ENCODE assay signal across 9 cellular contexts in genomic region chr16:10558746-10559641, GRCh38. TPM values are rescaled to one million over a fixed set of nuclear protein-coding genes. Genes with fewer than 3 reads are reported as not detected.
DNase-seq lines count a peak whose midpoint lies in the region; ATAC-seq, FAIRE-seq and TF ChIP-seq lines count a peak whose summit lies in the region.
"Had no signal": no experiment of that assay in that cellular context is flagged by ENCODE, and none has a peak within 500 bp of the region (broad histone marks: within the 10 kb centered on the region; RNA-seq: fewer than 3 reads in every experiment).

No MANE protein-coding gene starts in this region.

- peaks cover 21 to 43% of the 10 kb centered on the region in 2 donors for H3K4me1 Mint-ChIP-seq in stimulated activated naive B cell treated with anti-CD40 and anti-IgM and Interleukin-4, amounts not matched to agents 10 μg/mL and 1 μg/mL and 100 μg/mL, for 72 hours
- H3K4me1 Mint-ChIP-seq: activated naive CD4-positive, alpha-beta T cell treated with anti-CD3 and anti-CD28 coated beads, Interleukin-2, amount 50 U/mL, for 24 hours had no signal

- H3K36me3 ChIP-seq in stomach (peaks cover 0 to 3% (median 0%) of the 10 kb centered on the region in 4 donors), A673 (ENCODE audit: insufficient read depth, low read length, poor library complexity, severe bottlenecking) (no peaks in the 10 kb centered on the region)

- 5 to 35% (median 15%) methylated on average over 14 to 25 of the region's 25 CpGs for WGBS in stomach, 5 donors

- H3K27me3 ChIP-seq in stomach (no peaks in the 10 kb centered on the region), A673 (replicated peaks; ENCODE audit: insufficient read depth, low read depth, low read length, poor library complexity) (no peaks in the 10 kb centered on the region)

- no peak overlapping the region for H3K4me3 Mint-ChIP-seq in stimulated activated naive B cell treated with anti-CD40 and anti-IgM and Interleukin-4, amounts not matched to agents 10 μg/mL and 1 μg/mL and 100 μg/mL, for 72 hours
- H3K4me3 Mint-ChIP-seq: activated naive CD4-positive, alpha-beta T cell treated with anti-CD3 and anti-CD28 coated beads, Interleukin-2, amount 50 U/mL, for 24 hours had no signal

- TF ChIP-seq POLR2A in H54 (IDR thresholded peaks at IDR 0.05; ENCODE audit: low read depth, low read length) (0 out of 2 replicates have a peak, but pooled peaks have one; percentile 4), stomach (IDR thresholded peaks at IDR 0.05) (no peak)

- ATAC-seq in HG02610 (IDR thresholded peaks at IDR 0.05; ENCODE audit: unreplicated experiment), result no peak
- ATAC-seq in stimulated activated naive B cell treated with anti-CD40 and anti-IgM and Interleukin-4, amounts not matched to agents 10 μg/mL and 1 μg/mL and 100 μg/mL, for 72 hours (replicated peaks), result no peak

- FAIRE-seq in H54 (lab: Jason Lieb, UNC), result peak; percentile 66

- TF ChIP-seq EP300 in stomach (IDR thresholded peaks at IDR 0.05), result no peak

- intact Hi-C loops in stomach (cut with DNase I; ENCODE audit: low total_unique reads), result no loop called here
- intact Hi-C loops in A673 (cut with micrococcal nuclease; ENCODE audit: unreplicated experiment), result no loop called here

- BruUV-seq in A673 (replicated peaks; lab: Mats Ljungman, UMichigan), result no TSS peak

- H3K27ac ChIP-seq in stomach, result peak overlapping the region; percentile 80 to 96 (median 88)
- H3K27ac ChIP-seq in A673 (ENCODE audit: low read depth, low read length, poor library complexity, severe bottlenecking), result no peak overlapping the region

- H3K27ac Mint-ChIP-seq in stimulated activated naive B cell treated with anti-CD40 and anti-IgM and Interleukin-4, amounts not matched to agents 10 μg/mL and 1 μg/mL and 100 μg/mL, for 72 hours, result no peak overlapping the region
- H3K27ac Mint-ChIP-seq: activated naive CD4-positive, alpha-beta T cell treated with anti-CD3 and anti-CD28 coated beads, Interleukin-2, amount 50 U/mL, for 24 hours had no signal

- DNase-seq in H54 (ENCODE audit: insufficient read length, low spot score), result peak; percentile 88
- DNase-seq in cardiac fibroblast (ENCODE audit: low read depth in 2 of 2), result peak; percentile 55 to 76
- DNase-seq in kidney tubule cell (ENCODE audit: low spot score), result peak; percentile 17
- peak; percentile 75 for DNase-seq in stomach
- no peak for DNase-seq in A673 (ENCODE audit: low spot score)
- DNase-seq in stimulated activated naive B cell treated with anti-CD40 and anti-IgM and Interleukin-4, amounts not matched to agents 10 μg/mL and 1 μg/mL and 100 μg/mL, for 72 hours, result no peak
- DNase-seq in islet precursor cell, result no peak

- peak overlapping the region in 1 of 2 donors; percentile 26 for H3K4me3 ChIP-seq in cardiac fibroblast (replicated peaks in 1 of 2; ENCODE audit: low read depth in 2 of 2, low read length in 2 of 2)
- peak overlapping the region; percentile 10 to 34 (median 20) for H3K4me3 ChIP-seq in stomach
- no peak overlapping the region for H3K4me3 ChIP-seq in A673 (ENCODE audit: low read depth, low read length, poor library complexity, severe bottlenecking)

- no peaks in the 10 kb centered on the region for H3K36me3 Mint-ChIP-seq in stimulated activated naive B cell treated with anti-CD40 and anti-IgM and Interleukin-4, amounts not matched to agents 10 μg/mL and 1 μg/mL and 100 μg/mL, for 72 hours
- H3K36me3 Mint-ChIP-seq: activated naive CD4-positive, alpha-beta T cell treated with anti-CD3 and anti-CD28 coated beads, Interleukin-2, amount 50 U/mL, for 24 hours had no signal

- CTCF ChIA-PET in A673 (lab: Charles Lee), result no interaction called here

- H3K9me3 Mint-ChIP-seq in stimulated activated naive B cell treated with anti-CD40 and anti-IgM and Interleukin-4, amounts not matched to agents 10 μg/mL and 1 μg/mL and 100 μg/mL, for 72 hours, result peaks cover 3 to 4% of the 10 kb centered on the region in 2 donors

- TF ChIP-seq CTCF in cardiac fibroblast (IDR thresholded peaks at IDR 0.05; ENCODE audit: low read depth, low read length), result no peak
- TF ChIP-seq CTCF in stomach (IDR thresholded peaks at IDR 0.05), result no peak
- TF ChIP-seq CTCF in A673 (conservative IDR thresholded peaks at IDR 0.05; ENCODE audit: low read depth, low read length), result no peak

- H3K9me3 ChIP-seq in stomach (peaks cover 0 to 10% (median 6%) of the 10 kb centered on the region in 4 donors), A673 (ENCODE audit: low read depth, low read length, poor library complexity, severe bottlenecking) (no peaks in the 10 kb centered on the region)

- POLR2A ChIA-PET in A673 (lab: Charles Lee; ENCODE audit: low non-redundant PET), result no interaction called here

- no peaks in the 10 kb centered on the region for H3K27me3 Mint-ChIP-seq in stimulated activated naive B cell treated with anti-CD40 and anti-IgM and Interleukin-4, amounts not matched to agents 10 μg/mL and 1 μg/mL and 100 μg/mL, for 72 hours

- H3K4me1 ChIP-seq in stomach, result peaks cover 29 to 71% (median 60%) of the 10 kb centered on the region in 4 donors
- H3K4me1 ChIP-seq in A673 (ENCODE audit: insufficient read depth, low read length, poor library complexity, severe bottlenecking), result no peaks in the 10 kb centered on the region

RNA-seq across cellular contexts. Expression of gene EMP2, which starts 21.4 kb away (rescaled TPM):
- 10 to 100 TPM; 24.5 to 57.6 (median 43.3) TPM for total RNA-seq in stomach
- polyA plus RNA-seq in stomach, result 10 to 100 TPM; 10.7 to 60.9 (median 11.7) TPM
- total RNA-seq in A673 (2021), result 12.9 and 15.9 TPM in 2 replicates

Comparison
In these comparisons a context has a peak if more than half of its experiments do, and no peak if none do; other contexts are left out.
1. DNase-seq: peak in H54 (single experiment), cardiac fibroblast (2 of 2), kidney tubule cell (single experiment) and stomach (single experiment); none in A673 (single experiment), stimulated activated naive B cell treated with anti-CD40 and anti-IgM and Interleukin-4, amounts not matched to agents 10 μg/mL and 1 μg/mL and 100 μg/mL, for 72 hours (single experiment) and islet precursor cell (single experiment).